16 cellular contexts compared by ENCODE assay signal in the genomic region with DNA sequence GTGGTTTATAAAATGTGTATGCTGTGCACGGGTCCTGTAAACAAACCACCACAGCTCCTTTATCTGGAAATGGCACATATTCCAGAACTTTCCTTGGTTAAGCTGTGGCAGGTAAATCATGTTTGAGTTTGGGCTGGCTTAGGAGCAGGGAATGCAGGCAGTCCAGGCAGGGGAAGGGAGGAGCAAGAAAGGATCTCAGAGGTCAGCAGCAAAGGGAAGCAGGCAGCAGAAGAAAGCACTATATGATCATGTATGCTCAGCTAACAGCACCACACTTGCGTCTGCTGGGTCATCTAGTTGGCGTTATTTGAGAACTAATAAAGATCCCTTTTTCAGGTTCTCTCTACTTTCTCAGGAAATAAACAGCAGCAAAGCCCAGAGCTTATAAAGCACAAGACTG. TPM values are rescaled to one million over a fixed set of nuclear protein-coding genes. Genes with fewer than 3 reads are reported as not detected.
DNase-seq lines count a peak whose midpoint lies in the region; ATAC-seq and TF ChIP-seq lines count a peak whose summit lies in the region.
"Had no signal": no experiment of that assay in that cellular context is flagged by ENCODE, and none has a peak within 500 bp of the region (broad histone marks: within the 10 kb centered on the region; RNA-seq: fewer than 3 reads in every experiment).

No MANE protein-coding gene starts in this region.

- H3K4me1 ChIP-seq in GM23338 (ENCODE audit: insufficient read depth) (peaks cover 9% of the 10 kb centered on the region; the same call in 1 of the 2 replicates), colonic mucosa (peaks cover 7% of the 10 kb centered on the region), parathyroid adenoma (peaks cover 2% of the 10 kb centered on the region)
- H3K4me1 ChIP-seq: SJCRH30 had no signal

- no peak overlapping the region; the same call in 2 of the 3 replicates for H3K4me3 Mint-ChIP-seq in GM23338

- intact Hi-C loops in colonic mucosa (cut with DNase I), result no loop called here

- H3K79me2 ChIP-seq in GM23338 (replicated peaks; ENCODE audit: insufficient read depth) (peaks cover 12% of the 10 kb centered on the region), parathyroid adenoma (no peaks in the 10 kb centered on the region)

- no peaks in the 10 kb centered on the region for H4K20me1 ChIP-seq in GM23338 (replicated peaks; ENCODE audit: insufficient read depth)
- H4K20me1 ChIP-seq: BLaER1 treated with 17β-estradiol and CSF1 and Interleukin-3, amounts not matched to agents 10 nM and 100 nM had no signal

- H3K36me3 ChIP-seq in GM23338 (ENCODE audit: insufficient read depth) (no peaks in the 10 kb centered on the region), colonic mucosa (no peaks in the 10 kb centered on the region), parathyroid adenoma (ENCODE audit: control insufficient read depth, insufficient read depth, low read length) (no peaks in the 10 kb centered on the region)
- H3K36me3 ChIP-seq: BLaER1 treated with 17β-estradiol and CSF1 and Interleukin-3, amounts not matched to agents 10 nM and 100 nM had no signal

- H3K27me3 ChIP-seq in GM23338 (ENCODE audit: insufficient read depth) (no peaks in the 10 kb centered on the region), colonic mucosa (no peaks in the 10 kb centered on the region), parathyroid adenoma (ENCODE audit: control insufficient read depth, insufficient read depth, low read length) (no peaks in the 10 kb centered on the region)
- H3K27me3 ChIP-seq: BLaER1 treated with 17β-estradiol and CSF1 and Interleukin-3, amounts not matched to agents 10 nM and 100 nM; SJCRH30 had no signal

- H3K4me2 ChIP-seq in GM23338 (no peak overlapping the region), parathyroid adenoma (ENCODE audit: low read length) (no peak overlapping the region)
- H3K4me2 ChIP-seq: BLaER1 treated with 17β-estradiol and CSF1 and Interleukin-3, amounts not matched to agents 10 nM and 100 nM; KMS-11 had no signal

- no peaks in the 10 kb centered on the region for H3F3A ChIP-seq in GM23338 (replicated peaks; ENCODE audit: low read depth)

- H3K27ac ChIP-seq in GM23338 (ENCODE audit: low read depth), result no peak overlapping the region
- peak overlapping the region; percentile 41 for H3K27ac ChIP-seq in colonic mucosa
- H3K27ac ChIP-seq in parathyroid adenoma, result no peak overlapping the region
- H3K27ac ChIP-seq: BLaER1 treated with 17β-estradiol and CSF1 and Interleukin-3, amounts not matched to agents 10 nM and 100 nM; KMS-11; RWPE1; SJCRH30 had no signal

- no peak overlapping the region for H2AFZ ChIP-seq in GM23338
- peak overlapping the region; percentile 17 for H2AFZ ChIP-seq in parathyroid adenoma

- DNase-seq in DMS153 (lab: John Stamatoyannopoulos, UW) (peak; percentile 40), DMS153 treated with DMSO at 0.1 percent for 48 hours (lab: John Stamatoyannopoulos, UW; ENCODE audit: unreplicated experiment) (no peak), GM23338 (ENCODE audit: low spot score) (no peak), colonic mucosa (peak; percentile 20), anterior cingulate cortex (lab: John Stamatoyannopoulos, UW) (no peak), NCI-H446 (lab: John Stamatoyannopoulos, UW) (no peak)
- DNase-seq: NCI-H1048, NCI-H2107, NCI-H226, NCI-H526, SJCRH30 had no signal

- H3K4me1 Mint-ChIP-seq in GM23338, result peaks cover 11% of the 10 kb centered on the region

- ATAC-seq in GM23338 (no peak), GM21737 (IDR thresholded peaks at IDR 0.05; ENCODE audit: unreplicated experiment) (no peak)

- no peak for TF ChIP-seq CTCF in GM23338 (conservative IDR thresholded peaks at IDR 0.05; ENCODE audit: low read depth in 2 of 2)
- no peak for TF ChIP-seq CTCF in colonic mucosa (IDR thresholded peaks at IDR 0.05)
- no peak for TF ChIP-seq CTCF in parathyroid adenoma (IDR thresholded peaks at IDR 0.05)

- no peak overlapping the region for H3K4me3 ChIP-seq in GM23338
- no peak overlapping the region for H3K4me3 ChIP-seq in colonic mucosa
- no peak overlapping the region for H3K4me3 ChIP-seq in parathyroid adenoma (ENCODE audit: low read depth, low read length)
- H3K4me3 ChIP-seq: BLaER1 treated with 17β-estradiol and CSF1 and Interleukin-3, amounts not matched to agents 10 nM and 100 nM; SJCRH30 had no signal

- H3K9ac ChIP-seq in colonic mucosa (ENCODE audit: low read depth in 2 of 2, low read length in 2 of 2), result no peak overlapping the region
- H3K9ac ChIP-seq in parathyroid adenoma, result no peak overlapping the region
- H3K9ac ChIP-seq: BLaER1 treated with 17β-estradiol and CSF1 and Interleukin-3, amounts not matched to agents 10 nM and 100 nM; KMS-11 had no signal

- H3K27me3 Mint-ChIP-seq in GM23338 (ENCODE audit: insufficient read depth, low read depth, poor library complexity), result no peaks in the 10 kb centered on the region

- peaks cover 11% of the 10 kb centered on the region; the same call in 1 of the 2 replicates for H3K9me2 ChIP-seq in GM23338 (ENCODE audit: insufficient read depth)

- no peaks in the 10 kb centered on the region for H3K9me3 Mint-ChIP-seq in GM23338

- no peaks in the 10 kb centered on the region; the same call in 2 of the 3 replicates for H3K36me3 Mint-ChIP-seq in GM23338 (ENCODE audit: low read depth)

- H3K9me3 ChIP-seq in colonic mucosa (no peaks in the 10 kb centered on the region), parathyroid adenoma (ENCODE audit: control insufficient read depth, low read length) (no peaks in the 10 kb centered on the region)
- H3K9me3 ChIP-seq: SJCRH30 had no signal

- H3K27ac Mint-ChIP-seq in GM23338, result peak overlapping the region; percentile 61; the same call in 1 of the 2 replicates

TF ChIP-seq in GM23338, 12 proteins besides CTCF, POLR2A, EP300 and RAD21:
- TF ChIP-seq CREB1 (CRISPR knock-in tag; IDR thresholded peaks at IDR 0.05; ENCODE audit: low read depth), result no peak

RNA-seq across cellular contexts. Expression of gene ICA1, which starts 7.8 kb away (rescaled TPM):
- total RNA-seq in GM23338 (2014; rRNA removed; shearing (Covaris generic)), result 37.3 and 45.2 TPM in 2 replicates
- polyA plus RNA-seq in GM23338 (2016; fragmentation: Nextera tagmentation; extraction: Ambion mirVana), result 75.4 and 83.7 TPM in 2 replicates
- total RNA-seq in colonic mucosa, result 10 to 100 TPM; 46.1 to 47.5 TPM
- total RNA-seq: SJCRH30 had no signal

Comparison
In these comparisons a context has a peak if more than half of its experiments do, and no peak if none do; other contexts are left out.
1. DNase-seq: peak in DMS153 (single experiment) and colonic mucosa (single experiment); none in DMS153 treated with DMSO at 0.1 percent for 48 hours (single experiment), GM23338 (single experiment), anterior cingulate cortex (0 of 58) and NCI-H446 (0 of 2).